ENCODE assay signal across 1 cellular context in the genomic region with DNA sequence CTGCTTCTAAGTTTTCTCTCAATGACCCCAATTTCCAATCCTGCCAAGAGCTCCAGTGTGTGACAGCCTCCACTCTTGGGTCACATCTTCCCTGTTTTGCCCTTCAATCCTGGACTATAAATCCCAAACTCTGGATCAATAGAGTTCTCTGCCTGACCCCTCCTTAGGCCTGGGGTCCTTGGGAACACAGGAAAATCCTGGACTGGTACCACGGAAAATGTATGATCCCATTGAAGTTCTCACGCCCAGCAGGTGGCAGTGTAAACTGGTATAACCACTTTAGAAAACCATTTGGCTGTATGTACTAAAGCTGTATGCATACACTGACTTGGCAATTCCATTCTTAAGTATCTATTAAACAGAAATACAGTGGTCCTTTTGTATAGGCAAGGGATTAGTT.
TF ChIP-seq lines count a peak whose summit lies in the region.

No MANE protein-coding gene starts in this region.

TF ChIP-seq in K562, 482 proteins besides CTCF, POLR2A, EP300 and RAD21:
- 0 out of 2 replicates have a peak, but pooled peaks have one; percentile 14 for TF ChIP-seq DEAF1 (CRISPR knock-in tag; IDR thresholded peaks at IDR 0.05)
- TF ChIP-seq MBD2 (IDR thresholded peaks at IDR 0.05; ENCODE audit: borderline replicate concordance, low read depth), result no peak
- no peak for TF ChIP-seq ZNF347 (CRISPR knock-in tag; IDR thresholded peaks at IDR 0.05; ENCODE audit: low read depth)
- TF ChIP-seq, protein P1, sequence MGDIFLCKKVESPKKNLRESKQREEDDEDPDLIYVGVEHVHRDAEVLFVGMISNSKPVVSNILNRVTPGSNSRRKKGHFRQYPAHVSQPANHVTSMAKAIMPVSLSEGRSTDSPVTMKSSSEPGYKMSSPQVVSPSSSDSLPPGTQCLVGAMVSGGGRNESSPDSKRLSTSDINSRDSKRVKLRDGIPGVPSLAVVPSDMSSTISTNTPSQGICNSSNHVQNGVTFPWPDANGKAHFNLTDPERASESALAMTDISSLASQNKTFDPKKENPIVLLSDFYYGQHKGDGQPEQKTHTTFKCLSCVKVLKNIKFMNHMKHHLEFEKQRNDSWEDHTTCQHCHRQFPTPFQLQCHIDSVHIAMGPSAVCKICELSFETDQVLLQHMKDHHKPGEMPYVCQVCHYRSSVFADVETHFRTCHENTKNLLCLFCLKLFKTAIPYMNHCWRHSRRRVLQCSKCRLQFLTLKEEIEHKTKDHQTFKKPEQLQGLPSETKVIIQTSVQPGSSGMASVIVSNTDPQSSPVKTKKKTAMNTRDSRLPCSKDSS (IDR thresholded peaks at IDR 0.05; ENCODE audit: low read depth, partially characterized antibody), result no peak
- no peak for TF ChIP-seq PYGO2 (tag; IDR thresholded peaks at IDR 0.05)
- TF ChIP-seq, protein P2, sequence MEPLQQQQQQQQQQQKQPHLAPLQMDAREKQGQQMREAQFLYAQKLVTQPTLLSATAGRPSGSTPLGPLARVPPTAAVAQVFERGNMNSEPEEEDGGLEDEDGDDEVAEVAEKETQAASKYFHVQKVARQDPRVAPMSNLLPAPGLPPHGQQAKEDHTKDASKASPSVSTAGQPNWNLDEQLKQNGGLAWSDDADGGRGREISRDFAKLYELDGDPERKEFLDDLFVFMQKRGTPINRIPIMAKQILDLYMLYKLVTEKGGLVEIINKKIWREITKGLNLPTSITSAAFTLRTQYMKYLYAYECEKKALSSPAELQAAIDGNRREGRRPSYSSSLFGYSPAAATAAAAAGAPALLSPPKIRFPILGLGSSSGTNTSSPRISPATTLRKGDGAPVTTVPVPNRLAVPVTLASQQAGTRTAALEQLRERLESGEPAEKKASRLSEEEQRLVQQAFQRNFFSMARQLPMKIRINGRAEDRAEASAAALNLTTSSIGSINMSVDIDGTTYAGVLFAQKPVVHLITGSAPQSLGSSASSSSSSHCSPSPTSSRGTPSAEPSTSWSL (CRISPR knock-in tag; IDR thresholded peaks at IDR 0.05; ENCODE audit: borderline replicate concordance), result no peak
- peak; percentile 26; the same call in 1 of the 2 replicates for TF ChIP-seq SMC3 (conservative IDR thresholded peaks at IDR 0.05; ENCODE audit: insufficient read depth, low read depth, low read length)
